20 cellular contexts compared by ENCODE assay signal in genomic region chr15:79540551-79540950, GRCh38.
DNase-seq lines count a peak whose midpoint lies in the region; ATAC-seq and TF ChIP-seq lines count a peak whose summit lies in the region.
"Had no signal": no experiment of that assay in that cellular context is flagged by ENCODE, and none has a peak within 500 bp of the region (broad histone marks: within the 10 kb centered on the region; RNA-seq: fewer than 3 reads in every experiment).

No MANE protein-coding gene starts in this region.

- no peak overlapping the region for H3K9ac ChIP-seq in liver (ENCODE audit: low read depth in 1 of 2, low read length in 2 of 2)

- no peaks in the 10 kb centered on the region for H3K9me3 Mint-ChIP-seq in Calu3 (ENCODE audit: low read depth, unreplicated experiment)
- no peaks in the 10 kb centered on the region for H3K9me3 Mint-ChIP-seq in activated T-helper 2 cell treated with anti-CD3 and anti-CD28 coated beads, Interferon-gamma antibody, Interleukin-2, Interleukin-4, amounts not matched to agents 10 μg/mL and 5 μg/mL and 100 μg/mL, durations not matched to agents 14 hours and 24 hours and 36 hours
- H3K9me3 Mint-ChIP-seq: natural killer cell treated with Interleukin-12 subunit alpha and Interleukin-12 subunit beta and Interleukin-15 and Interleukin-18, amount 100 ng/mL, for 72 hours had no signal

- H3K27ac ChIP-seq in liver (ENCODE audit: low read depth in 1 of 2, low read length in 2 of 2) (no peak overlapping the region), Peyer's patch (no peak overlapping the region)

- H3K4me3 ChIP-seq in liver (ENCODE audit: low read depth in 1 of 3, low read length in 3 of 3) (no peak overlapping the region), Peyer's patch (no peak overlapping the region), HAP-1 (no peak overlapping the region)

- no peak for TF ChIP-seq POLR2A in Peyer's patch (IDR thresholded peaks at IDR 0.05)

- no peaks in the 10 kb centered on the region for H3K9me3 ChIP-seq in liver (ENCODE audit: control insufficient read depth in 4 of 4, low read length in 3 of 4)
- no peaks in the 10 kb centered on the region for H3K9me3 ChIP-seq in Peyer's patch
- H3K9me3 ChIP-seq in HAP-1, result no peaks in the 10 kb centered on the region

- H3K36me3 ChIP-seq in liver (ENCODE audit: control insufficient read depth in 4 of 4, insufficient read depth in 3 of 4, low read depth in 1 of 4, low read length in 3 of 4), result no peaks in the 10 kb centered on the region
- H3K36me3 ChIP-seq in Peyer's patch, result no peaks in the 10 kb centered on the region
- H3K36me3 ChIP-seq in HAP-1 (replicated peaks), result no peaks in the 10 kb centered on the region

- DNase-seq in Calu3 (no peak), HuH-7 (ENCODE audit: low spot score) (peak; percentile 36), Peyer's patch (no peak), HAP-1 (ENCODE audit: low spot score in 2 of 2) (no peak)
- no peak for DNase-seq in activated T-helper 2 cell treated with anti-CD3 and anti-CD28 coated beads, Interferon-gamma antibody, Interleukin-2, Interleukin-4, amounts not matched to agents 10 μg/mL and 5 μg/mL and 100 μg/mL, durations not matched to agents 14 hours and 24 hours and 36 hours (ENCODE audit: low spot score)
- DNase-seq: activated CD4-positive, alpha-beta T cell treated with anti-CD3 and anti-CD28 coated beads, Interleukin-2, amount 50 U/mL, for 1 hour; aorta; CD4-positive, CD25-positive, alpha-beta regulatory T cell; dermis blood vessel endothelial cell; GF-D8; H7; hippocampal formation; NCI-H1048; NCI-H2171 treated with DMSO at 0.1 percent for 48 hours; right cardiac atrium; T-helper 1 cell had no signal

- no TSS peak for BruUV-seq in Calu3 (replicated peaks; lab: Mats Ljungman, UMichigan)

- CTCF ChIA-PET in Calu3 (lab: Charles Lee), result no interaction called here

- no peaks in the 10 kb centered on the region for H3K36me3 Mint-ChIP-seq in Calu3 (ENCODE audit: insufficient read depth, unreplicated experiment)
- no peaks in the 10 kb centered on the region for H3K36me3 Mint-ChIP-seq in activated T-helper 2 cell treated with anti-CD3 and anti-CD28 coated beads, Interferon-gamma antibody, Interleukin-2, Interleukin-4, amounts not matched to agents 10 μg/mL and 5 μg/mL and 100 μg/mL, durations not matched to agents 14 hours and 24 hours and 36 hours (ENCODE audit: low read depth)
- H3K36me3 Mint-ChIP-seq: CD4-positive, CD25-positive, alpha-beta regulatory T cell; natural killer cell treated with Interleukin-12 subunit alpha and Interleukin-12 subunit beta and Interleukin-15 and Interleukin-18, amount 100 ng/mL, for 72 hours had no signal

- peak; percentile 36; the same call in 1 of the 3 replicates for ATAC-seq in SK-N-SH treated with all-trans-retinoic acid at 6 μM for 48 hours
- ATAC-seq in HG03025 (IDR thresholded peaks at IDR 0.05; ENCODE audit: low FRiP score, unreplicated experiment), result no peak
- ATAC-seq: natural killer cell treated with Interleukin-12 subunit alpha and Interleukin-12 subunit beta and Interleukin-15 and Interleukin-18, amount 100 ng/mL, for 72 hours; right cardiac atrium had no signal

- H3K27ac Mint-ChIP-seq in Calu3 (ENCODE audit: unreplicated experiment), result no peak overlapping the region
- H3K27ac Mint-ChIP-seq in activated T-helper 2 cell treated with anti-CD3 and anti-CD28 coated beads, Interferon-gamma antibody, Interleukin-2, Interleukin-4, amounts not matched to agents 10 μg/mL and 5 μg/mL and 100 μg/mL, durations not matched to agents 14 hours and 24 hours and 36 hours, result no peak overlapping the region
- H3K27ac Mint-ChIP-seq: CD4-positive, CD25-positive, alpha-beta regulatory T cell; natural killer cell treated with Interleukin-12 subunit alpha and Interleukin-12 subunit beta and Interleukin-15 and Interleukin-18, amount 100 ng/mL, for 72 hours had no signal

- H3K4me1 ChIP-seq in liver (ENCODE audit: control insufficient read depth in 4 of 4, insufficient read depth in 4 of 4, low read length in 3 of 4) (no peaks in the 10 kb centered on the region), Peyer's patch (no peaks in the 10 kb centered on the region), HAP-1 (no peaks in the 10 kb centered on the region)

- intact Hi-C loops in Calu3 (cut with micrococcal nuclease; ENCODE audit: unreplicated experiment), result no loop called here
- intact Hi-C loops in activated T-helper 2 cell treated with anti-CD3 and anti-CD28 coated beads, Interferon-gamma antibody, Interleukin-2, Interleukin-4, amounts not matched to agents 10 μg/mL and 5 μg/mL and 100 μg/mL, durations not matched to agents 14 hours and 24 hours and 36 hours (cut with micrococcal nuclease), result no loop called here

- whole genome bisulfite sequencing in liver, result 90% methylated on average over 2 of the region's 2 CpGs

- peak; percentile 16 for TF ChIP-seq CTCF in Calu3 (IDR thresholded peaks at IDR 0.05; ENCODE audit: unreplicated experiment)
- peak; percentile 8 for TF ChIP-seq CTCF in liver (IDR thresholded peaks at IDR 0.05; ENCODE audit: low read depth, low read length, missing input control)
- TF ChIP-seq CTCF in Peyer's patch (IDR thresholded peaks at IDR 0.05), result no peak

- H3K27me3 ChIP-seq in liver (ENCODE audit: control insufficient read depth in 4 of 4, insufficient read depth in 4 of 4, low read length in 3 of 4), result no peaks in the 10 kb centered on the region
- no peaks in the 10 kb centered on the region for H3K27me3 ChIP-seq in Peyer's patch
- H3K27me3 ChIP-seq in HAP-1 (ENCODE audit: low read depth), result no peaks in the 10 kb centered on the region

- H3K4me1 Mint-ChIP-seq in Calu3 (ENCODE audit: low read depth, unreplicated experiment), result no peaks in the 10 kb centered on the region
- H3K4me1 Mint-ChIP-seq in activated T-helper 2 cell treated with anti-CD3 and anti-CD28 coated beads, Interferon-gamma antibody, Interleukin-2, Interleukin-4, amounts not matched to agents 10 μg/mL and 5 μg/mL and 100 μg/mL, durations not matched to agents 14 hours and 24 hours and 36 hours (ENCODE audit: low read depth), result no peaks in the 10 kb centered on the region
- H3K4me1 Mint-ChIP-seq: CD4-positive, CD25-positive, alpha-beta regulatory T cell had no signal

- in situ Hi-C loops in HAP-1 (cut with MboI; ENCODE audit: low sequenced_read_pairs), result no loop called here

- H3K4me3 Mint-ChIP-seq in Calu3 (ENCODE audit: low read depth, unreplicated experiment), result no peak overlapping the region
- H3K4me3 Mint-ChIP-seq in activated T-helper 2 cell treated with anti-CD3 and anti-CD28 coated beads, Interferon-gamma antibody, Interleukin-2, Interleukin-4, amounts not matched to agents 10 μg/mL and 5 μg/mL and 100 μg/mL, durations not matched to agents 14 hours and 24 hours and 36 hours (ENCODE audit: low read depth), result no peak overlapping the region
- H3K4me3 Mint-ChIP-seq: CD4-positive, CD25-positive, alpha-beta regulatory T cell; natural killer cell treated with Interleukin-12 subunit alpha and Interleukin-12 subunit beta and Interleukin-15 and Interleukin-18, amount 100 ng/mL, for 72 hours had no signal

- no peak for TF ChIP-seq RAD21 in liver (IDR thresholded peaks at IDR 0.05)

- peaks cover 48% of the 10 kb centered on the region for H3K27me3 Mint-ChIP-seq in Calu3 (ENCODE audit: unreplicated experiment)
- peaks cover 2% of the 10 kb centered on the region for H3K27me3 Mint-ChIP-seq in activated T-helper 2 cell treated with anti-CD3 and anti-CD28 coated beads, Interferon-gamma antibody, Interleukin-2, Interleukin-4, amounts not matched to agents 10 μg/mL and 5 μg/mL and 100 μg/mL, durations not matched to agents 14 hours and 24 hours and 36 hours (ENCODE audit: low read depth)

TF ChIP-seq in SK-N-SH treated with all-trans-retinoic acid at 6 μM for 48 hours, 23 proteins besides CTCF, POLR2A, EP300 and RAD21:
- TF ChIP-seq ZFP30 (CRISPR knock-in tag; IDR thresholded peaks at IDR 0.05) (no peak), ESRRG (CRISPR knock-in tag; IDR thresholded peaks at IDR 0.05) (no peak), OSR1 (CRISPR knock-in tag; IDR thresholded peaks at IDR 0.05) (no peak), TCF4 (CRISPR knock-in tag; IDR thresholded peaks at IDR 0.05; ENCODE audit: borderline replicate concordance) (no peak), RARB (CRISPR knock-in tag; IDR thresholded peaks at IDR 0.05) (no peak), ZNF70 (CRISPR knock-in tag; IDR thresholded peaks at IDR 0.05) (no peak)

TF ChIP-seq in liver, 16 proteins besides CTCF, POLR2A, EP300 and RAD21 (continues in another document):
- TF ChIP-seq, protein P1, sequence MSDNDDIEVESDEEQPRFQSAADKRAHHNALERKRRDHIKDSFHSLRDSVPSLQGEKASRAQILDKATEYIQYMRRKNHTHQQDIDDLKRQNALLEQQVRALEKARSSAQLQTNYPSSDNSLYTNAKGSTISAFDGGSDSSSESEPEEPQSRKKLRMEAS (IDR thresholded peaks at IDR 0.05), result no peak
- TF ChIP-seq, protein P2, sequence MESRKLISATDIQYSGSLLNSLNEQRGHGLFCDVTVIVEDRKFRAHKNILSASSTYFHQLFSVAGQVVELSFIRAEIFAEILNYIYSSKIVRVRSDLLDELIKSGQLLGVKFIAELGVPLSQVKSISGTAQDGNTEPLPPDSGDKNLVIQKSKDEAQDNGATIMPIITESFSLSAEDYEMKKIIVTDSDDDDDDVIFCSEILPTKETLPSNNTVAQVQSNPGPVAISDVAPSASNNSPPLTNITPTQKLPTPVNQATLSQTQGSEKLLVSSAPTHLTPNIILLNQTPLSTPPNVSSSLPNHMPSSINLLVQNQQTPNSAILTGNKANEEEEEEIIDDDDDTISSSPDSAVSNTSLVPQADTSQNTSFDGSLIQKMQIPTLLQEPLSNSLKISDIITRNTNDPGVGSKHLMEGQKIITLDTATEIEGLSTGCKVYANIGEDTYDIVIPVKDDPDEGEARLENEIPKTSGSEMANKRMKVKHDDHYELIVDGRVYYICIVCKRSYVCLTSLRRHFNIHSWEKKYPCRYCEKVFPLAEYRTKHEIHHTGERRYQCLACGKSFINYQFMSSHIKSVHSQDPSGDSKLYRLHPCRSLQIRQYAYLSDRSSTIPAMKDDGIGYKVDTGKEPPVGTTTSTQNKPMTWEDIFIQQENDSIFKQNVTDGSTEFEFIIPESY (IDR thresholded peaks at IDR 0.05), result no peak
- TF ChIP-seq HNF4G (IDR thresholded peaks at IDR 0.05), result no peak
- TF ChIP-seq RXRA (IDR thresholded peaks at IDR 0.05), result no peak
- no peak for TF ChIP-seq HNF4A (conservative IDR thresholded peaks at IDR 0.05)
- no peak for TF ChIP-seq FOXA1 (IDR thresholded peaks at IDR 0.05)
- TF ChIP-seq GABPA (IDR thresholded peaks at IDR 0.05 in 1 of 2, conservative IDR thresholded peaks at IDR 0.05 in 1 of 2), result no peak
- no peak for TF ChIP-seq NR2F2 (IDR thresholded peaks at IDR 0.05)
- TF ChIP-seq, protein P3, sequence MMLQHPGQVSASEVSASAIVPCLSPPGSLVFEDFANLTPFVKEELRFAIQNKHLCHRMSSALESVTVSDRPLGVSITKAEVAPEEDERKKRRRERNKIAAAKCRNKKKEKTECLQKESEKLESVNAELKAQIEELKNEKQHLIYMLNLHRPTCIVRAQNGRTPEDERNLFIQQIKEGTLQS (IDR thresholded peaks at IDR 0.05), result no peak
- no peak for TF ChIP-seq TAF1 (conservative IDR thresholded peaks at IDR 0.05)

Comparison
In these comparisons a context has a peak if more than half of its experiments do, and no peak if none do; other contexts are left out.
1. CTCF ChIP-seq: peak in Calu3 (single experiment) and liver (single experiment); none in Peyer's patch (0 of 6).